ENCODE assay signal across 28 cellular contexts in the genomic region with DNA sequence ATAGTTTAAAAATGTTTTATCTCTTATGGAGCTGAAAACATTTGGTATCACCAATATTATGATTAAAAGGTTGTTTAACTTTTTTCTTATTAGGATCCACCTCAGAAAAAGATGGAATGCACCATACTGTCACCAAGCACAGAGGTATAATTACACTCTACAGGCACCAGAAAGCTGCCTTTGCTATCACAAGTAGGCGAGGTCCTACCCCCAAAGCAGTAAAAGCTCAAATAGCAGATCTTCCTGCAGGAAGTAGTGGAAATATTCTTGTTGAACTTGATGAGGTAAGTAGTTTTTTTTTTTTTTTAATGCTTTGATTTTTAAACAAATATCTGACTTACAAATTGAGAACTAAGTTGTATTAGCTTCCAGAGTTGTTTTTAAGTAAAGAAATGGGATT.
"Had no signal": no experiment of that assay in that cellular context is flagged by ENCODE, and none has a peak within 500 bp of the region (broad histone marks: within the 10 kb centered on the region; RNA-seq: fewer than 3 reads in every experiment).

No MANE protein-coding gene starts in this region.

- DNase-seq: activated B cell treated with CpG ODN at 0.5 μM for 24 hours; activated CD4-positive, alpha-beta memory T cell treated with anti-CD3 and anti-CD28 coated beads, Interleukin-2, amount 10 ng/mL, durations not matched to agents 7 days and 5 days; activated CD4-positive, alpha-beta T cell treated with anti-CD3 and anti-CD28 coated beads for 1 hour; activated CD4-positive, alpha-beta T cell treated with anti-CD3 and anti-CD28 coated beads for 36 hours; activated CD4-positive, alpha-beta T cell treated with anti-CD3 and anti-CD28 coated beads for 48 hours; activated CD4-positive, alpha-beta T cell treated with anti-CD3 and anti-CD28 coated beads, Interleukin-2, amount 10 ng/mL, durations not matched to agents 7 days and 5 days; activated CD4-positive, alpha-beta T cell treated with anti-CD3 and anti-CD28 coated beads, Interleukin-2, amount 50 U/mL, for 48 hours; activated CD8-positive, alpha-beta memory T cell treated with anti-CD3 and anti-CD28 coated beads for 24 hours; activated CD8-positive, alpha-beta memory T cell treated with anti-CD3 and anti-CD28 coated beads, Interleukin-2, amount 10 ng/mL, durations not matched to agents 7 days and 5 days; activated CD8-positive, alpha-beta memory T cell treated with anti-CD3 and anti-CD28 coated beads, Interleukin-2, amount 50 U/mL, for 48 hours; activated CD8-positive, alpha-beta T cell treated with anti-CD3 and anti-CD28 coated beads, Interleukin-2, amount 10 ng/mL, durations not matched to agents 7 days and 5 days; activated effector memory CD4-positive, alpha-beta T cell treated with Interleukin-2 at 50 U/mL for 16 hours; activated gamma-delta T cell; activated naive CD4-positive, alpha-beta T cell treated with anti-CD3 and anti-CD28 coated beads, Interleukin-2, amount 10 ng/mL, durations not matched to agents 7 days and 5 days; activated naive CD4-positive, alpha-beta T cell treated with Interleukin-2 at 50 U/mL for 16 hours; activated naive CD8-positive, alpha-beta T cell treated with anti-CD3 and anti-CD28 coated beads, Interleukin-2, amount 10 ng/mL, durations not matched to agents 7 days and 5 days; activated naive CD8-positive, alpha-beta T cell treated with anti-CD3 and anti-CD28 coated beads, Interleukin-2, amount 50 U/mL, for 24 hours; activated T-cell treated with anti-CD3 and anti-CD28 coated beads, Interleukin-2, amount 50 U/mL, for 24 hours; activated T-cell treated with anti-CD3 and anti-CD28 coated beads, Interleukin-2, amount 50 U/mL, for 48 hours; amygdala; anterior cingulate cortex; central memory CD4-positive, alpha-beta T cell; T-helper 1 cell; T-helper 2 cell; T-helper 9 cell had no signal

- ATAC-seq: activated CD4-positive, alpha-beta T cell treated with anti-CD3 and anti-CD28 coated beads for 36 hours; activated CD8-positive, alpha-beta memory T cell treated with anti-CD3 and anti-CD28 coated beads, Interleukin-2, amount 10 ng/mL, durations not matched to agents 7 days and 5 days; activated CD8-positive, alpha-beta T cell treated with anti-CD3 and anti-CD28 coated beads, Interleukin-2, amount 10 ng/mL, durations not matched to agents 7 days and 5 days; activated naive CD8-positive, alpha-beta T cell treated with anti-CD3 and anti-CD28 coated beads, Interleukin-2, amount 50 U/mL, for 24 hours had no signal

- H3K4me1 ChIP-seq: ascending aorta had no signal

- FAIRE-seq: TTC549 had no signal

- H3K4me3 ChIP-seq: ascending aorta had no signal

- H3K27me3 ChIP-seq: ascending aorta had no signal

- H3K27ac ChIP-seq: ascending aorta, VCaP had no signal

- H3K9me3 ChIP-seq: ascending aorta had no signal
